ENCODE assay signal across 8 cellular contexts in genomic region chr4:2798399-2799301, GRCh38. TPM values are rescaled to one million over a fixed set of nuclear protein-coding genes. Genes with fewer than 3 reads are reported as not detected.
A peak's percentile ranks its signal among the peaks of the same experiment; 100 is the strongest.
DNase-seq lines count a peak whose midpoint lies in the region; ATAC-seq lines count a peak whose summit lies in the region.

No MANE protein-coding gene starts in this region.

- DNase-seq in stimulated activated CD4-positive, alpha-beta T cell treated with anti-CD3 and anti-CD28 coated beads, Interleukin-4, amount 100 ng/mL, for 24 hours = peak; percentile 49
- no peak for DNase-seq in stimulated activated CD4-positive, alpha-beta T cell treated with anti-CD3 and anti-CD28 coated beads, Interleukin-1b, Interleukin-23, amount 100 ng/mL, for 48 hours
- peak; percentile 48 for DNase-seq in LoVo (ENCODE audit: low spot score)
- DNase-seq in activated CD8-positive, alpha-beta memory T cell treated with anti-CD3 and anti-CD28 coated beads, Interleukin-2, amount 50 U/mL, for 48 hours = peak; percentile 77
- peak; percentile 86 for DNase-seq in Right ventricle myocardium superior
- no peak for DNase-seq in occipital lobe (lab: John Stamatoyannopoulos, UW)
- DNase-seq in NCI-H748 (lab: John Stamatoyannopoulos, UW; ENCODE audit: unreplicated experiment) = no peak

- intact Hi-C loops in Right ventricle myocardium superior (cut with DNase I) = no loop called here

- peak overlapping the region; percentile 32 to 96 (median 92) for H3K27ac ChIP-seq in skin epidermis

- peak overlapping the region; percentile 17 to 37 (median 24) for H3K4me3 ChIP-seq in skin epidermis

- ATAC-seq in Right ventricle myocardium superior (ENCODE audit: poor library complexity) = peak; percentile 3

RNA-seq across cellular contexts. Expression of gene SH3BP2, which starts 5.8 kb away (rescaled TPM):
- total RNA-seq in Right ventricle myocardium superior = 24.9 TPM
- total RNA-seq in occipital lobe = 24.8 TPM

RNA-seq across cellular contexts. Expression of gene TNIP2, which starts 42.5 kb away (rescaled TPM):
- total RNA-seq in Right ventricle myocardium superior (25.9 TPM), occipital lobe (5.9 TPM)

RNA-seq across cellular contexts. Expression of gene ADD1, which starts 45.0 kb away (rescaled TPM):
- total RNA-seq in Right ventricle myocardium superior (217 TPM), occipital lobe (166 TPM)

Comparison
In these comparisons a context has a peak if more than half of its experiments do, and no peak if none do; other contexts are left out.
1. DNase-seq: peak in stimulated activated CD4-positive, alpha-beta T cell treated with anti-CD3 and anti-CD28 coated beads, Interleukin-4, amount 100 ng/mL, for 24 hours (single experiment), LoVo (single experiment), activated CD8-positive, alpha-beta memory T cell treated with anti-CD3 and anti-CD28 coated beads, Interleukin-2, amount 50 U/mL, for 48 hours (single experiment) and Right ventricle myocardium superior (single experiment); none in stimulated activated CD4-positive, alpha-beta T cell treated with anti-CD3 and anti-CD28 coated beads, Interleukin-1b, Interleukin-23, amount 100 ng/mL, for 48 hours (single experiment), occipital lobe (single experiment) and NCI-H748 (single experiment).